In the genomic region with DNA sequence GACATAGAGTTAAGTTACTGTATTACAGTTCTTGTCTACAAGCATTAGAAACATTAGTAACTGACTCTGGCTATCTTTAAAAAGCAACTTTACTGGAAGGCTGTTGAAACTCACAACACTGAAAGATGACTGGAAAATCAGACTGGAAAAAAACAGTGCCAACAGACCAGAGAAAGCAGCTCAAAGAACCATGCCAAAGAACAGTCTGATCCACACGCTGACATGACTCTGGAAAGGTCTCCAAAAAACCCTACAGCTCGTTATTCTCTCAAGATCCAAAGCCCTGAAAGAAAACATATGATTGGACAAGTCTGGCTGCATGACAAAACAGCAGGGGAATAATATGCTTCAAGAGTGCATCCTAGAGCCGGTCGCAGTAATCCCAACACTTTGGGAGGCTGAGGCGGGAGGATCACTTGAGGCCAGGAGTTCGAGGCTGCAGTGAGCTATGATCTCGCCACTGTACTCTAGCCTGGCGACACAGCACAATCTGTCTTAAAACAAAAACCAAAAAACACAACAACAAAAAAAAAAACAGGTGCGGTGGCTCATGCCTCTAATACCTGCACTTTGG, we compare ENCODE assay signal across 19 cellular contexts. TPM values are rescaled to one million over a fixed set of nuclear protein-coding genes. Genes with fewer than 3 reads are reported as not detected.
A peak's percentile ranks its signal among the peaks of the same experiment; 100 is the strongest.
DNase-seq lines count a peak whose midpoint lies in the region; ATAC-seq, FAIRE-seq and TF ChIP-seq lines count a peak whose summit lies in the region.
"Had no signal": no experiment of that assay in that cellular context is flagged by ENCODE, and none has a peak within 500 bp of the region (broad histone marks: within the 10 kb centered on the region; RNA-seq: fewer than 3 reads in every experiment).

No MANE protein-coding gene starts in this region.

- POLR2A ChIA-PET in GM12878 (lab: Charles Lee), result interaction anchor here (0.7 kb wide), 1 partner anchor 156 kb away, joined by 3 read pairs; no protein-coding TSS in a partner anchor

- H3K4me3 ChIP-seq in GM12878, result no peak overlapping the region
- H3K4me3 ChIP-seq in suprapubic skin, result no peak overlapping the region
- H3K4me3 ChIP-seq: lower lobe of right lung, spleen had no signal

- WGBS in GM12878 (ENCODE audit: insufficient coverage, insufficient replicate concordance, low lambda C conversion rate, missing lambda C conversion rate), result 87% methylated on average over 9 of the region's 9 CpGs
- WGBS in suprapubic skin, result 74% methylated on average over 9 of the region's 9 CpGs

- RAD21 ChIA-PET in GM12878 (lab: Charles Lee; ENCODE audit: unreplicated experiment), result no interaction called here

- H3K27ac ChIP-seq in GM12878 (ENCODE audit: control insufficient read depth, insufficient read depth) (no peak overlapping the region), suprapubic skin (no peak overlapping the region)
- H3K27ac ChIP-seq: 22Rv1, lower lobe of right lung, spleen had no signal

- H3K9ac ChIP-seq in GM12878 (ENCODE audit: control insufficient read depth, insufficient read depth, low read length), result no peak overlapping the region

- SMC1A ChIA-PET in GM12878 (lab: Charles Lee; ENCODE audit: uncharacterized antibody, unreplicated experiment), result no interaction called here

- TF ChIP-seq POLR2A in GM12878 (IDR thresholded peaks at IDR 0.05; ENCODE audit: low read depth, low read length) (no peak), suprapubic skin (IDR thresholded peaks at IDR 0.05) (no peak)

- BruUV-seq in GM12878 (replicated peaks; lab: Mats Ljungman, UMichigan), result no TSS peak

- no peak overlapping the region for H3K4me3 Mint-ChIP-seq in stimulated activated effector memory CD8-positive, alpha-beta T cell treated with anti-CD3 and anti-CD28 coated beads, Interleukin-12 subunit alpha, Interleukin-12 subunit beta, amount 100 ng/mL, for 72 hours
- H3K4me3 Mint-ChIP-seq: CD14-positive monocyte, WTC11 had no signal

- H3K9me3 Mint-ChIP-seq in stimulated activated effector memory CD8-positive, alpha-beta T cell treated with anti-CD3 and anti-CD28 coated beads, Interleukin-12 subunit alpha, Interleukin-12 subunit beta, amount 100 ng/mL, for 72 hours, result no peaks in the 10 kb centered on the region
- H3K9me3 Mint-ChIP-seq: CD14-positive monocyte, WTC11 had no signal

- H3K27ac Mint-ChIP-seq in stimulated activated effector memory CD8-positive, alpha-beta T cell treated with anti-CD3 and anti-CD28 coated beads, Interleukin-12 subunit alpha, Interleukin-12 subunit beta, amount 100 ng/mL, for 72 hours, result peak overlapping the region; percentile 55

- in situ Hi-C loops in GM12878 (cut with MboI), result no loop called here

- peaks cover 26% of the 10 kb centered on the region for H3K4me1 ChIP-seq in GM12878 (ENCODE audit: control insufficient read depth, insufficient read depth, low read length)
- peaks cover 75% of the 10 kb centered on the region for H3K4me1 ChIP-seq in suprapubic skin

- TF ChIP-seq EP300 in GM12878 (IDR thresholded peaks at IDR 0.05; ENCODE audit: borderline replicate concordance in 1 of 2, control insufficient read depth in 1 of 2, low read depth in 2 of 2, low read length in 2 of 2) (no peak), suprapubic skin (IDR thresholded peaks at IDR 0.05) (no peak)

- H3K4me2 ChIP-seq in GM12878 (ENCODE audit: control insufficient read depth, insufficient read depth), result peak overlapping the region; percentile 26; the same call in 1 of the 2 replicates

- ATAC-seq in GM12878 (no peak), left cardiac atrium (peak; percentile 31 to 44), HG03135 (IDR thresholded peaks at IDR 0.05; ENCODE audit: unreplicated experiment) (no peak), SK-N-SH treated with all-trans-retinoic acid at 6 μM for 48 hours (no peak)
- no peak for ATAC-seq in stimulated activated effector memory CD8-positive, alpha-beta T cell treated with anti-CD3 and anti-CD28 coated beads, Interleukin-12 subunit alpha, Interleukin-12 subunit beta, amount 100 ng/mL, for 72 hours
- ATAC-seq: lower lobe of right lung, WTC11 had no signal

- no peak for TF ChIP-seq RAD21 in GM12878 (IDR thresholded peaks at IDR 0.05; ENCODE audit: insufficient read depth, low read depth, low read length)

- H3K9me3 ChIP-seq in GM12878 (replicated peaks; ENCODE audit: control insufficient read depth, insufficient read depth, low read length) (no peaks in the 10 kb centered on the region), suprapubic skin (no peaks in the 10 kb centered on the region)
- H3K9me3 ChIP-seq: lower lobe of right lung, spleen had no signal

- peaks cover 42% of the 10 kb centered on the region for H3K4me1 Mint-ChIP-seq in stimulated activated effector memory CD8-positive, alpha-beta T cell treated with anti-CD3 and anti-CD28 coated beads, Interleukin-12 subunit alpha, Interleukin-12 subunit beta, amount 100 ng/mL, for 72 hours

- H3K27me3 ChIP-seq in GM12878 (replicated peaks in 1 of 2; ENCODE audit: control insufficient read depth in 2 of 2, insufficient read depth in 2 of 2, low read length in 1 of 2) (no peaks in the 10 kb centered on the region), suprapubic skin (no peaks in the 10 kb centered on the region)
- H3K27me3 ChIP-seq: spleen had no signal

- TF ChIP-seq CTCF in GM12878 (IDR thresholded peaks at IDR 0.05 in 2 of 3, conservative IDR thresholded peaks at IDR 0.05 in 1 of 3; ENCODE audit: control insufficient read depth in 2 of 3, extremely low read depth in 1 of 3, insufficient read depth in 1 of 3, low read depth in 3 of 3, low read length in 3 of 3) (no peak), suprapubic skin (IDR thresholded peaks at IDR 0.05) (no peak)

- peaks cover 97% of the 10 kb centered on the region for H3K36me3 Mint-ChIP-seq in stimulated activated effector memory CD8-positive, alpha-beta T cell treated with anti-CD3 and anti-CD28 coated beads, Interleukin-12 subunit alpha, Interleukin-12 subunit beta, amount 100 ng/mL, for 72 hours

- DNase-seq in NCI-H2171 treated with DMSO at 0.1 percent for 48 hours (lab: John Stamatoyannopoulos, UW) (peak; percentile 40), NCI-H2171 (lab: John Stamatoyannopoulos, UW) (no peak), GM12878 (ENCODE audit: low read depth, low spot score) (no peak), left cardiac atrium (no peak), suprapubic skin (ENCODE audit: low spot score in 2 of 2) (no peak)
- no peak for DNase-seq in stimulated activated effector memory CD8-positive, alpha-beta T cell treated with anti-CD3 and anti-CD28 coated beads, Interleukin-12 subunit alpha, Interleukin-12 subunit beta, amount 100 ng/mL, for 72 hours (ENCODE audit: low spot score in 2 of 2)
- DNase-seq: cortex of kidney, erythroblast, lower lobe of right lung, NCI-H146, NCI-H510A, OCI-M1, spleen had no signal

- H4K20me1 ChIP-seq in GM12878 (ENCODE audit: control insufficient read depth, insufficient read depth), result no peaks in the 10 kb centered on the region

- intact Hi-C loops in GM12878 (cut with micrococcal nuclease; ENCODE audit: unreplicated experiment), result no loop called here
- intact Hi-C loops in left cardiac atrium (cut with DNase I), result no loop called here

- CTCF ChIA-PET in GM12878 (lab: Yijun Ruan, JAX), result no interaction called here

- no peak overlapping the region for H2AFZ ChIP-seq in GM12878 (ENCODE audit: control insufficient read depth, low read depth, low read length)

- H3K36me3 ChIP-seq in GM12878 (ENCODE audit: control insufficient read depth in 2 of 2, insufficient read depth in 2 of 2, low read length in 1 of 2) (peaks cover 0 to 17% of the 10 kb centered on the region in 2 experiments), suprapubic skin (peaks cover 17% of the 10 kb centered on the region)

- peaks cover 95% of the 10 kb centered on the region for H3K79me2 ChIP-seq in GM12878 (ENCODE audit: control insufficient read depth, insufficient read depth, low read length)

- FAIRE-seq in GM12878 (lab: Jason Lieb, UNC), result no peak
- FAIRE-seq: GM12891 had no signal

TF ChIP-seq in GM12878, 131 proteins besides CTCF, POLR2A, EP300 and RAD21:
- no peak for TF ChIP-seq MTA3 (IDR thresholded peaks at IDR 0.05; ENCODE audit: borderline replicate concordance, low read length)
TF ChIP-seq in GM12878: peak in this region for 0.

TF ChIP-seq in SK-N-SH treated with all-trans-retinoic acid at 6 μM for 48 hours, 23 proteins besides CTCF, POLR2A, EP300 and RAD21 (continues in another document):
- TF ChIP-seq ISL1 (CRISPR knock-in tag; IDR thresholded peaks at IDR 0.05) (no peak), SNAI2 (CRISPR knock-in tag; IDR thresholded peaks at IDR 0.05) (no peak), ZFP30 (CRISPR knock-in tag; IDR thresholded peaks at IDR 0.05) (no peak), CSDC2 (CRISPR knock-in tag; IDR thresholded peaks at IDR 0.05) (no peak), TCF4 (CRISPR knock-in tag; IDR thresholded peaks at IDR 0.05; ENCODE audit: borderline replicate concordance) (no peak), BACH2 (CRISPR knock-in tag; IDR thresholded peaks at IDR 0.05; ENCODE audit: borderline replicate concordance) (no peak)

RNA-seq across cellular contexts. Expression of a gene that starts 5.6 kb away (rescaled TPM):
- 47.7 and 54.5 TPM in 2 replicates for total RNA-seq in GM12878 (2013; cell fraction: nucleolus; rRNA removed)
- total RNA-seq in GM12878 (2014; rRNA removed), result 45.4 and 51.9 TPM in 2 replicates
- total RNA-seq in GM12878 (2014; rRNA removed; fragmentation: Illumina TruSeq; extraction: Trizol), result 39.4 and 40.8 TPM in 2 replicates
- 62.4 and 67.2 TPM in 2 replicates for total RNA-seq in GM12878 (2021)
- polyA plus RNA-seq in GM12878 (2011; ENCODE audit: low read depth), result 23.8 TPM
- 40.9 and 48.4 TPM in 2 replicates for polyA plus RNA-seq in GM12878 (2011; rRNA removed)
- 22.2 and 24.9 TPM in 2 replicates for polyA plus RNA-seq in GM12878 (2011; cell fraction: cytosol; rRNA removed)
- polyA plus RNA-seq in GM12878 (2011; cell fraction: nucleus; rRNA removed), result 15.3 and 17.8 TPM in 2 replicates
- polyA plus RNA-seq in GM12878 (2012), result 36.4 and 37.1 TPM in 2 replicates
- 54.4 and 70.4 TPM in 2 replicates for polyA plus RNA-seq in GM12878 (2014; fragmentation: Illumina TruSeq; extraction: Trizol)
- polyA plus RNA-seq in GM12878 (2014; fragmentation: Nextera tagmentation; extraction: Ambion mirVana), result 10 to 100 TPM; 14.0 to 28.5 TPM
- 34.1 and 35.2 TPM in 2 replicates for polyA plus RNA-seq in GM12878 (2014; rRNA removed)
- polyA plus RNA-seq in GM12878 (2016; fragmentation: Nextera tagmentation; extraction: Ambion mirVana), result 10 to 100 TPM; 74.8 to 79.7 TPM
- polyA minus RNA-seq in GM12878 (2011; rRNA and poly(A)+ RNA removed), result 40.7 and 46.6 TPM in 2 replicates
- 21.2 and 29.1 TPM in 2 replicates for polyA minus RNA-seq in GM12878 (2011; cell fraction: cytosol; rRNA and poly(A)+ RNA removed)
- polyA minus RNA-seq in GM12878 (2011; cell fraction: nucleus; rRNA and poly(A)+ RNA removed), result 16.0 and 27.4 TPM in 2 replicates
- 10 to 100 TPM; 48.0 to 72.2 TPM for total RNA-seq in left cardiac atrium
- total RNA-seq in suprapubic skin, result 10 to 100 TPM; 44.8 to 70.3 (median 58.9) TPM

Comparison
In these comparisons a context has a peak if more than half of its experiments do, and no peak if none do; other contexts are left out.
1. ATAC-seq: peak in left cardiac atrium (2 of 2); none in GM12878 (single experiment), stimulated activated effector memory CD8-positive, alpha-beta T cell treated with anti-CD3 and anti-CD28 coated beads, Interleukin-12 subunit alpha, Interleukin-12 subunit beta, amount 100 ng/mL, for 72 hours (single experiment), HG03135 (single experiment) and SK-N-SH treated with all-trans-retinoic acid at 6 μM for 48 hours (single experiment).